Comparison of ENCODE assay signal across 34 cellular contexts in genomic region chr4:37326852-37327251, GRCh38.
"Had no signal": no experiment of that assay in that cellular context is flagged by ENCODE, and none has a peak within 500 bp of the region (broad histone marks: within the 10 kb centered on the region; RNA-seq: fewer than 3 reads in every experiment).

No MANE protein-coding gene starts in this region.

- ATAC-seq: activated naive CD4-positive, alpha-beta T cell treated with anti-CD3 and anti-CD28 coated beads, Interleukin-2, amount 50 U/mL, for 72 hours; activated naive CD8-positive, alpha-beta T cell treated with anti-CD3 and anti-CD28 coated beads, Interleukin-2, amount 50 U/mL, for 24 hours; activated T-cell treated with anti-CD3 and anti-CD28 coated beads, Interleukin-2, amount 50 U/mL, for 4 hours; activated T-cell treated with anti-CD3 and anti-CD28 coated beads, Interleukin-2, amount 50 U/mL, for 72 hours; activated T-helper 17 cell treated with anti-CD3 and anti-CD28 coated beads, Interleukin-2, amount 50 U/mL, for 72 hours; body of pancreas had no signal

- H3K4me1 ChIP-seq: adrenal gland, ascending aorta, body of pancreas, breast epithelium had no signal

- H3K4me3 ChIP-seq: adrenal gland, ascending aorta, body of pancreas, breast epithelium, cardiac muscle cell had no signal

- H3K9me3 ChIP-seq: adrenal gland, ascending aorta, body of pancreas, breast epithelium had no signal

- H3K36me3 ChIP-seq: adrenal gland, ascending aorta, brain microvascular endothelial cell, breast epithelium, cardiac muscle cell had no signal

- H3K27me3 ChIP-seq: adrenal gland, ascending aorta, body of pancreas, brain microvascular endothelial cell, breast epithelium, cardiac muscle cell had no signal

- H3K27ac ChIP-seq: adrenal gland, ascending aorta, body of pancreas, brain microvascular endothelial cell, breast epithelium, cardiac muscle cell had no signal

- FAIRE-seq: astrocyte, bronchial epithelial cell had no signal

- DNase-seq: activated effector memory CD4-positive, alpha-beta T cell treated with anti-CD3 and anti-CD28 coated beads, Interleukin-2, amount 50 U/mL, for 16 hours; activated effector memory CD4-positive, alpha-beta T cell treated with Interleukin-2 at 50 U/mL for 16 hours; activated gamma-delta T cell; activated gamma-delta T cell treated with Interleukin-2 at 50 U/mL for 16 hours; activated naive CD4-positive, alpha-beta T cell; activated naive CD4-positive, alpha-beta T cell treated with anti-CD3 and anti-CD28 coated beads for 36 hours; activated naive CD4-positive, alpha-beta T cell treated with anti-CD3 and anti-CD28 coated beads, Interleukin-2, amount 10 ng/mL, durations not matched to agents 7 days and 5 days; activated naive CD4-positive, alpha-beta T cell treated with anti-CD3 and anti-CD28 coated beads, Interleukin-2, amount 50 U/mL, for 16 hours; activated naive CD4-positive, alpha-beta T cell treated with Interleukin-2 at 50 U/mL for 16 hours; activated naive CD8-positive, alpha-beta T cell treated with anti-CD3 and anti-CD28 coated beads for 36 hours; activated naive CD8-positive, alpha-beta T cell treated with anti-CD3 and anti-CD28 coated beads, Interleukin-2, amount 10 ng/mL, durations not matched to agents 7 days and 5 days; activated naive CD8-positive, alpha-beta T cell treated with anti-CD3 and anti-CD28 coated beads, Interleukin-2, amount 50 U/mL, for 24 hours; activated T-cell treated with anti-CD3 and anti-CD28 coated beads, Interleukin-2, amount 50 U/mL, for 1 hour; activated T-cell treated with anti-CD3 and anti-CD28 coated beads, Interleukin-2, amount 50 U/mL, for 24 hours; activated T-cell treated with anti-CD3 and anti-CD28 coated beads, Interleukin-2, amount 50 U/mL, for 4 hours; activated T-cell treated with anti-CD3 and anti-CD28 coated beads, Interleukin-2, amount 50 U/mL, for 48 hours; activated T-cell treated with anti-CD3 and anti-CD28 coated beads, Interleukin-2, amount 50 U/mL, for 72 hours; adrenal gland; amniotic stem cell; amygdala; anterior cingulate cortex; aorta; body of pancreas; brain microvascular endothelial cell; caudate nucleus; central memory CD4-positive, alpha-beta T cell; cerebellar nuclear complex had no signal
